ENCODE assay signal across 8 cellular contexts in the genomic region with DNA sequence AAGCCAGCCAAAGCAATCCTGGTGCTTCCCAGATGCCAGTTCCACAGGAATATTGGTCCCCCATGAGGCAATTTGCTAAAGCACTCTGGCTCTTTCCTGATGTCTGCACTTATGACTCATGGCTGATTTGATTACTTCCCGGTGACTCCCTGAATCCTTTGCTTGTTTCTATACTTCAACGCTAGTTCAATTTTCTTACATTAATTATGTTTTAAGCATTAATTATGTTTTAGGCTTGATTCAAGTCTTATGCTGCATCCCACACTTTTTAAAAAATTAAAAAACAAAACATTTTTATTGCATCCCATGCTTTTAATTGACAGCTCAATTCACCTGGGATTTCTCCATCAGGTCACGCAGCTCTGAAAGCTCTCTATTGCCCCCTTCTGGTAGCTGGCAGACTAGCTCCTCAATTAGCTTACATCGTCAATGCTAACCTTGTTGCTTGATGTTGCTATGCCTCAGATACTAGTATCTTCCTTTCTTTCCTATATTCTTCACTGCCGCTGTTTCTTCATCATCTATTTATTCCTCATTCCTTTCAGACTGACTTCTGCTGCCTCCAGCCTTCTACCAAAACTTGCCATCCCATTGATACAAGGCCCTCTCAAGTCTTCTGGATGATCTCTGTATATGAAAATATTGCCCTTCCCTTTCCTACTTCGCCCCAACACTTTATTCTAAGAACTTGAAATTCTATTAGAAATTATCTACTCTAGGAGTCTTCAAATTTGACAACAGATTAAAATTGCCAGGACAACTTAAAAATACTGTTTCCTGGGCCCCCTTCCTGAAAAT. TPM values are rescaled to one million over a fixed set of nuclear protein-coding genes. Genes with fewer than 3 reads are reported as not detected.
DNase-seq lines count a peak whose midpoint lies in the region; FAIRE-seq and TF ChIP-seq lines count a peak whose summit lies in the region.

No MANE protein-coding gene starts in this region.

- no peaks in the 10 kb centered on the region for H3K27me3 ChIP-seq in Peyer's patch
- H3K27me3 ChIP-seq in parathyroid adenoma (ENCODE audit: control insufficient read depth, insufficient read depth, low read length), result no peaks in the 10 kb centered on the region

- H3K4me1 ChIP-seq in Peyer's patch (no peaks in the 10 kb centered on the region), parathyroid adenoma (no peaks in the 10 kb centered on the region)

- H3K27ac ChIP-seq in Peyer's patch (no peak overlapping the region), parathyroid adenoma (no peak overlapping the region)

- H3K9ac ChIP-seq in parathyroid adenoma, result no peak overlapping the region

- no peaks in the 10 kb centered on the region for H3K79me2 ChIP-seq in parathyroid adenoma

- TF ChIP-seq POLR2A in Peyer's patch (IDR thresholded peaks at IDR 0.05), result no peak

- in situ Hi-C loops in KBM-7 (cut with MboI; ENCODE audit: low pct_unique_long_range_greater_than_20kb, low sequenced_read_pairs), result loop anchor here (25.0 kb wide), 1 partner anchor 175 kb away; no protein-coding TSS in a partner anchor

- TF ChIP-seq CTCF in GM20000 (IDR thresholded peaks at IDR 0.05; ENCODE audit: extremely low read depth, missing control alignments), result peak; percentile 67
- TF ChIP-seq CTCF in Peyer's patch (IDR thresholded peaks at IDR 0.05), result peak; percentile 82 to 93 (median 92)
- TF ChIP-seq CTCF in parathyroid adenoma (IDR thresholded peaks at IDR 0.05), result peak; percentile 93

- no peak overlapping the region for H2AFZ ChIP-seq in parathyroid adenoma

- peak; percentile 74 for DNase-seq in COLO829 (ENCODE audit: low spot score)
- DNase-seq in GM20000 (ENCODE audit: low spot score), result peak; percentile 67
- DNase-seq in KBM-7, result peak; percentile 63
- peak in 2 of 3 donors; percentile 69 to 88 for DNase-seq in Peyer's patch
- peak; percentile 33 for DNase-seq in activated T-helper 9 cell treated with anti-CD3 and anti-CD28 coated beads, Interleukin-2, amount 50 U/mL, for 16 hours (ENCODE audit: low read depth)
- DNase-seq in frontal cortex (ENCODE audit: low spot score in 2 of 2), result peak; percentile 28 to 59
- DNase-seq in urothelium cell line (ENCODE audit: low spot score), result peak; percentile 77

- H3K4me3 ChIP-seq in Peyer's patch (no peak overlapping the region), parathyroid adenoma (ENCODE audit: low read depth, low read length) (no peak overlapping the region)

- no peaks in the 10 kb centered on the region for H3K9me3 ChIP-seq in Peyer's patch
- H3K9me3 ChIP-seq in parathyroid adenoma (ENCODE audit: control insufficient read depth, low read length), result no peaks in the 10 kb centered on the region

- H3K4me2 ChIP-seq in parathyroid adenoma (ENCODE audit: low read length), result no peak overlapping the region

- FAIRE-seq in frontal cortex (lab: Jason Lieb, UNC) (peak; percentile 23), urothelium cell line (lab: Jason Lieb, UNC) (peak; percentile 35)

- H3K36me3 ChIP-seq in Peyer's patch (no peaks in the 10 kb centered on the region), parathyroid adenoma (ENCODE audit: control insufficient read depth, insufficient read depth, low read length) (no peaks in the 10 kb centered on the region)

RNA-seq across cellular contexts. Expression of a gene that starts 32.0 kb away (rescaled TPM):
- total RNA-seq in Peyer's patch (not detected), frontal cortex (0.41 TPM)

RNA-seq across cellular contexts. Expression of a gene that starts 45.9 kb away (rescaled TPM):
- 10 to 100 TPM in 1 of 4 donors, 1 to 10 TPM in 3; 5.9 to 51.2 (median 6.7) TPM for total RNA-seq in Peyer's patch
- total RNA-seq in frontal cortex, result 21.6 TPM
